10 cellular contexts compared by ENCODE assay signal in genomic region chr1:46039571-46040052, GRCh38.
A peak's percentile ranks its signal among the peaks of the same experiment; 100 is the strongest.
DNase-seq lines count a peak whose midpoint lies in the region; ATAC-seq and TF ChIP-seq lines count a peak whose summit lies in the region.
"Had no signal": no experiment of that assay in that cellular context is flagged by ENCODE, and none has a peak within 500 bp of the region (broad histone marks: within the 10 kb centered on the region; RNA-seq: fewer than 3 reads in every experiment).

No MANE protein-coding gene starts in this region.

- CTCF ChIA-PET in activated CD4-positive, alpha-beta T cell treated with anti-CD3 and anti-CD28 coated beads, Interleukin-2, amount 10 ng/mL, durations not matched to agents 7 days and 5 days (lab: Charles Lee), result interaction anchor here (1.9 kb wide), 1 partner anchor 184 kb away, joined by 7 read pairs; no protein-coding TSS in a partner anchor

- peaks cover 6% of the 10 kb centered on the region for H3K4me1 Mint-ChIP-seq in activated CD4-positive, alpha-beta T cell treated with anti-CD3 and anti-CD28 coated beads, Interleukin-2, amount 10 ng/mL, durations not matched to agents 7 days and 5 days
- peaks cover 6% of the 10 kb centered on the region for H3K4me1 Mint-ChIP-seq in activated T-cell treated with anti-CD3 and anti-CD28 coated beads, Interleukin-2, amount 50 U/mL, for 72 hours (ENCODE audit: low read depth)

- DNase-seq in DMS79 treated with DMSO at 0.1 percent for 48 hours (lab: John Stamatoyannopoulos, UW) (peak; percentile 89), NCI-H2081 (lab: John Stamatoyannopoulos, UW) (peak; percentile 61 to 86), cardiac fibroblast (ENCODE audit: low read depth in 2 of 2) (peak; percentile 46 to 66), medulla oblongata (ENCODE audit: extremely low spot score) (peak; percentile 60), hepatic stellate cell (ENCODE audit: low spot score) (no peak), dedifferentiated amniotic fluid mesenchymal stem cell (ENCODE audit: extremely low spot score) (no peak)
- DNase-seq in activated CD4-positive, alpha-beta T cell treated with anti-CD3 and anti-CD28 coated beads, Interleukin-2, amount 10 ng/mL, durations not matched to agents 7 days and 5 days, result no peak
- no peak for DNase-seq in activated T-cell treated with anti-CD3 and anti-CD28 coated beads, Interleukin-2, amount 50 U/mL, for 72 hours
- DNase-seq: NCI-H1694 treated with DMSO at 0.1 percent for 48 hours had no signal

- H3K4me3 ChIP-seq in cardiac fibroblast (replicated peaks in 1 of 2; ENCODE audit: low read depth in 2 of 2, low read length in 2 of 2), result no peak overlapping the region

- H3K4me3 Mint-ChIP-seq in activated CD4-positive, alpha-beta T cell treated with anti-CD3 and anti-CD28 coated beads, Interleukin-2, amount 10 ng/mL, durations not matched to agents 7 days and 5 days, result no peak overlapping the region
- no peak overlapping the region for H3K4me3 Mint-ChIP-seq in activated T-cell treated with anti-CD3 and anti-CD28 coated beads, Interleukin-2, amount 50 U/mL, for 72 hours
- H3K4me3 Mint-ChIP-seq: activated naive CD8-positive, alpha-beta T cell had no signal

- no peak overlapping the region for H3K27ac Mint-ChIP-seq in activated CD4-positive, alpha-beta T cell treated with anti-CD3 and anti-CD28 coated beads, Interleukin-2, amount 10 ng/mL, durations not matched to agents 7 days and 5 days
- H3K27ac Mint-ChIP-seq in activated T-cell treated with anti-CD3 and anti-CD28 coated beads, Interleukin-2, amount 50 U/mL, for 72 hours, result no peak overlapping the region
- H3K27ac Mint-ChIP-seq: activated naive CD8-positive, alpha-beta T cell had no signal

- TF ChIP-seq CTCF in cardiac fibroblast (IDR thresholded peaks at IDR 0.05; ENCODE audit: low read depth, low read length), result no peak

- POLR2A ChIA-PET in activated CD4-positive, alpha-beta T cell treated with anti-CD3 and anti-CD28 coated beads, Interleukin-2, amount 10 ng/mL, durations not matched to agents 7 days and 5 days (lab: Charles Lee), result interaction anchor here (0.6 kb wide), 1 partner anchor 26 kb away, joined by 3 read pairs; no protein-coding TSS in a partner anchor

- H3K9me3 Mint-ChIP-seq in activated CD4-positive, alpha-beta T cell treated with anti-CD3 and anti-CD28 coated beads, Interleukin-2, amount 10 ng/mL, durations not matched to agents 7 days and 5 days, result no peaks in the 10 kb centered on the region
- no peaks in the 10 kb centered on the region for H3K9me3 Mint-ChIP-seq in activated T-cell treated with anti-CD3 and anti-CD28 coated beads, Interleukin-2, amount 50 U/mL, for 72 hours

- ATAC-seq in activated T-cell treated with anti-CD3 and anti-CD28 coated beads, Interleukin-2, amount 50 U/mL, for 72 hours (replicated peaks in 1 of 2), result no peak

- no peaks in the 10 kb centered on the region for H3K27me3 Mint-ChIP-seq in activated CD4-positive, alpha-beta T cell treated with anti-CD3 and anti-CD28 coated beads, Interleukin-2, amount 10 ng/mL, durations not matched to agents 7 days and 5 days
- H3K27me3 Mint-ChIP-seq in activated T-cell treated with anti-CD3 and anti-CD28 coated beads, Interleukin-2, amount 50 U/mL, for 72 hours (ENCODE audit: low read depth), result peaks cover 6% of the 10 kb centered on the region

- H3K36me3 Mint-ChIP-seq in activated CD4-positive, alpha-beta T cell treated with anti-CD3 and anti-CD28 coated beads, Interleukin-2, amount 10 ng/mL, durations not matched to agents 7 days and 5 days (ENCODE audit: low read depth), result no peaks in the 10 kb centered on the region
- H3K36me3 Mint-ChIP-seq in activated T-cell treated with anti-CD3 and anti-CD28 coated beads, Interleukin-2, amount 50 U/mL, for 72 hours (ENCODE audit: insufficient read depth in 2 of 2), result no peaks in the 10 kb centered on the region
- H3K36me3 Mint-ChIP-seq: activated naive CD8-positive, alpha-beta T cell had no signal

Comparison
In these comparisons a context has a peak if more than half of its experiments do, and no peak if none do; other contexts are left out.
1. DNase-seq: peak in DMS79 treated with DMSO at 0.1 percent for 48 hours (single experiment), NCI-H2081 (2 of 2), cardiac fibroblast (2 of 2) and medulla oblongata (single experiment); none in hepatic stellate cell (single experiment), activated CD4-positive, alpha-beta T cell treated with anti-CD3 and anti-CD28 coated beads, Interleukin-2, amount 10 ng/mL, durations not matched to agents 7 days and 5 days (single experiment), activated T-cell treated with anti-CD3 and anti-CD28 coated beads, Interleukin-2, amount 50 U/mL, for 72 hours (0 of 2) and dedifferentiated amniotic fluid mesenchymal stem cell (single experiment).